ENCODE assay signal across 8 cellular contexts in the genomic region with DNA sequence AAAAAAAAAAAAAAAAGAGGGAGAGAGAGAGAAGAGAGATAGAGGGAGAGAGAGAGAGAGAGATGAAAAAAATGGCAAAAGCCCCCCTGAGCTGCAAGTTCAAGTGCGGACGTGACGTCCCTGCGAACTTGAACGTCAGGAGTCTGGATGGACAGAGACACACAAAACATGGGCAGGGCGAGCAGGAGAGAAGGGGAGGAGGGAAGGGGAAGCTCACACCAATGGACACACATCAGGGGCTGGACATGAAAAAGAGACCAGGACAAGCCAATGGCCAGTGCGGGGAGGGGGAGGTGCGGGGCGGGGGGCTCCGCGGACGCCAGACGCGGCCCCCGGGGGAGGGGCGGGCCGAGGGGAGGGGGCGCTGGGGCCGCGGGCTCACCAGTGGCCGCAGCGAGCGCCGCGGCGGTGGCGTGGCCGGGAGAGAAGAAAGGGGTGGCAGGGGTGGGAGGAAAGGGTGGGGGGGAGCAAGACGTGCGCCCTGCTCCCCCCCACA.
DNase-seq lines count a peak whose midpoint lies in the region; ATAC-seq and TF ChIP-seq lines count a peak whose summit lies in the region.

A gene (minus strand): TSS at position 159 of the 496 bp plus-strand sequence. CDS start 384 bp downstream, outside the sequence.

- no peaks in the 10 kb centered on the region for H3K9me3 ChIP-seq in muscle layer of duodenum (ENCODE audit: control insufficient read depth in 1 of 2, low read length in 2 of 2)

- no peak for TF ChIP-seq POLR2A in erythroblast (IDR thresholded peaks at IDR 0.05; ENCODE audit: low read length)

- peak within 1 kb of the TSS; percentile 77 to 93 for H3K4me3 ChIP-seq in muscle layer of duodenum (ENCODE audit: low read depth in 1 of 2, low read length in 2 of 2)

- DNase-seq in AG08395 (ENCODE audit: low spot score) (peak; percentile 58), NCI-H146 (lab: John Stamatoyannopoulos, UW) (peak; percentile 80), SW 1271 (lab: John Stamatoyannopoulos, UW) (peak; percentile 78 to 90), erythroblast (lab: John Stamatoyannopoulos, UW) (peak; percentile 79 to 85)

- H3K27ac ChIP-seq in muscle layer of duodenum (ENCODE audit: low read length), result peak within 1 kb of the TSS; percentile 45

- ATAC-seq in GM18868 (IDR thresholded peaks at IDR 0.05; ENCODE audit: unreplicated experiment), result peak; percentile 16
- ATAC-seq in HG02571 (IDR thresholded peaks at IDR 0.05; ENCODE audit: unreplicated experiment), result no peak
- no peak for ATAC-seq in HG02623 (IDR thresholded peaks at IDR 0.05; ENCODE audit: unreplicated experiment)

- H3K36me3 ChIP-seq in muscle layer of duodenum (ENCODE audit: control insufficient read depth in 1 of 2, insufficient read depth in 2 of 2, low read length in 2 of 2), result no peaks in the 10 kb centered on the region

- H3K4me1 ChIP-seq in muscle layer of duodenum (ENCODE audit: control insufficient read depth in 1 of 2, insufficient read depth in 2 of 2, low read length in 2 of 2), result peaks cover 0 to 57% of the 10 kb centered on the region in 2 donors

- peaks cover 16% of the 10 kb centered on the region for H3K27me3 ChIP-seq in muscle layer of duodenum (ENCODE audit: low read depth, low read length)
